ENCODE assay signal across 11 cellular contexts in the genomic region with DNA sequence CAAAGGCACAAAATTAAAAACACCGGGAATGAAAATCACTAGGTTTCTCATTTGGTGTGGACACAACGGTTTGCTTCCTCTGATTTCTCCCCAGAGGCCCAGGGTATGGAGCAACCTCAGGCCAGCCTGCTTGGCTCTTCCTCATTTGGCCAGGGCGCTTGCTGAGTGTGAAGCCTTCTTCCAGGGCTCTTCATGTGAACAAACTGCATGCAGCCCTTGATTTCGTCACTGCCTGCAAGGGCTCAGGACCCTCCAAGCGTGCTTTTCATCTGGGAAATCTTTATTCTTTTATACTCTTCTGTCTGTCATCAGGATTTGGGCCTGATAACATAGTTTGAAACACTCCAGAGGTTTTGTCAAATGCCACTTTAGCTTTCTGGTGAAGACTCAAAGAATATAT.
A peak's percentile ranks its signal among the peaks of the same experiment; 100 is the strongest.
DNase-seq lines count a peak whose midpoint lies in the region; TF ChIP-seq lines count a peak whose summit lies in the region.
"Had no signal": no experiment of that assay in that cellular context is flagged by ENCODE, and none has a peak within 500 bp of the region (broad histone marks: within the 10 kb centered on the region; RNA-seq: fewer than 3 reads in every experiment).

No MANE protein-coding gene starts in this region.

- TF ChIP-seq CTCF in fibroblast of mammary gland (conservative IDR thresholded peaks at IDR 0.05; ENCODE audit: control insufficient read depth, insufficient read depth, low read depth, low read length): no peak

- in situ Hi-C loops in KBM-7 (cut with MboI; ENCODE audit: low pct_unique_long_range_greater_than_20kb, low sequenced_read_pairs): no loop called here

- H3K4me3 ChIP-seq in fibroblast of mammary gland (ENCODE audit: control insufficient read depth, low read depth, low read length): no peak overlapping the region

- DNase-seq in NOMO-1 treated with DMSO at 0.1 percent for 48 hours (lab: John Stamatoyannopoulos, UW; ENCODE audit: unreplicated experiment) (peak; percentile 94), fibroblast of mammary gland (ENCODE audit: low read depth) (peak; percentile 67), medulla oblongata (ENCODE audit: extremely low spot score) (peak; percentile 74), ureter (ENCODE audit: low spot score) (peak; percentile 65), KBM-7 (no peak)
- DNase-seq in stimulated activated CD4-positive, alpha-beta T cell treated with anti-CD3 and anti-CD28 coated beads, Interleukin-4, amount 100 ng/mL, for 4 hours: no peak
- DNase-seq in stimulated activated CD8-positive, alpha-beta memory T cell treated with anti-CD3 and anti-CD28 coated beads, Interleukin-4, amount 100 ng/mL, for 48 hours: no peak
- DNase-seq: Caco-2; NCI-H2227 treated with DMSO at 0.1 percent for 48 hours; stimulated activated CD4-positive, alpha-beta T cell treated with anti-CD3 and anti-CD28 coated beads, Interleukin-1b, Interleukin-23, amount 100 ng/mL, for 48 hours; stimulated activated naive CD4-positive, alpha-beta T cell had no signal

Comparison
In these comparisons a context has a peak if more than half of its experiments do, and no peak if none do; other contexts are left out.
1. DNase-seq: peak in NOMO-1 treated with DMSO at 0.1 percent for 48 hours (single experiment), fibroblast of mammary gland (single experiment), medulla oblongata (single experiment) and ureter (single experiment); none in stimulated activated CD4-positive, alpha-beta T cell treated with anti-CD3 and anti-CD28 coated beads, Interleukin-4, amount 100 ng/mL, for 4 hours (0 of 2), KBM-7 (single experiment) and stimulated activated CD8-positive, alpha-beta memory T cell treated with anti-CD3 and anti-CD28 coated beads, Interleukin-4, amount 100 ng/mL, for 48 hours (single experiment).